Comparison of ENCODE assay signal across 26 cellular contexts in genomic region chr3:77460326-77460725, GRCh38.
DNase-seq lines count a peak whose midpoint lies in the region; ATAC-seq and TF ChIP-seq lines count a peak whose summit lies in the region.
"Had no signal": no experiment of that assay in that cellular context is flagged by ENCODE, and none has a peak within 500 bp of the region (broad histone marks: within the 10 kb centered on the region; RNA-seq: fewer than 3 reads in every experiment).

No MANE protein-coding gene starts in this region.

- in situ Hi-C loops in astrocyte of the cerebellum (cut with HindIII; ENCODE audit: low sequenced_read_pairs) = no loop called here

- H3K9me3 Mint-ChIP-seq in chondrocyte (ENCODE audit: low read depth) = peaks cover 5% of the 10 kb centered on the region

- ATAC-seq in foreskin keratinocyte = no peak
- no peak for ATAC-seq in GM19452 (IDR thresholded peaks at IDR 0.05; ENCODE audit: unreplicated experiment)
- ATAC-seq: A549; activated CD4-positive, CD25-positive, alpha-beta regulatory T cell treated with anti-CD3 and anti-CD28 coated beads, Interleukin-2, amount 50 U/mL, for 24 hours; activated T-helper 17 cell treated with anti-CD3 and anti-CD28 coated beads, Interleukin-2, amount 50 U/mL, for 72 hours; left lung; right lobe of liver had no signal

- H3K27ac ChIP-seq in foreskin keratinocyte = no peak overlapping the region
- H3K27ac ChIP-seq: A549, BLaER1, hepatocyte, left lung, right lobe of liver had no signal

- H3K27me3 ChIP-seq in foreskin keratinocyte = no peaks in the 10 kb centered on the region
- H3K27me3 ChIP-seq: BLaER1, hepatocyte, left lung, right lobe of liver had no signal

- peaks cover 12% of the 10 kb centered on the region for H3K4me1 Mint-ChIP-seq in chondrocyte (ENCODE audit: low read depth)
- H3K4me1 Mint-ChIP-seq: activated T-helper 17 cell treated with anti-CD3 and anti-CD28 coated beads, Interleukin-2, amount 50 U/mL, for 72 hours had no signal

- peaks cover 6% of the 10 kb centered on the region for H3K4me1 ChIP-seq in foreskin keratinocyte
- H3K4me1 ChIP-seq: A549, BLaER1, left lung, right lobe of liver had no signal

- H3K27ac Mint-ChIP-seq in chondrocyte (ENCODE audit: unreplicated experiment) = no peak overlapping the region
- H3K27ac Mint-ChIP-seq: activated naive CD8-positive, alpha-beta T cell; activated T-helper 17 cell treated with anti-CD3 and anti-CD28 coated beads, Interleukin-2, amount 50 U/mL, for 72 hours had no signal

- DNase-seq in AG09309 (ENCODE audit: low read depth) (peak; percentile 11), HS-5 (ENCODE audit: low read depth) (peak; percentile 63), astrocyte of the cerebellum (ENCODE audit: low read depth) (peak; percentile 90), foreskin keratinocyte (peak; percentile 20 to 42), RKO (ENCODE audit: low spot score) (no peak), germinal center (ENCODE audit: low spot score) (no peak), chondrocyte (ENCODE audit: low spot score) (no peak)
- DNase-seq: activated CD4-positive, alpha-beta T cell treated with anti-CD3 and anti-CD28 coated beads, Interleukin-2, amount 50 U/mL, for 48 hours; activated CD8-positive, alpha-beta memory T cell treated with anti-CD3 and anti-CD28 coated beads, Interleukin-2, amount 50 U/mL, for 4 hours; aorta; foreskin melanocyte; left lung; NCI-H1417; NCI-H2081; NCI-H226; right lobe of liver; stimulated activated CD4-positive, alpha-beta T cell treated with anti-CD3 and anti-CD28 coated beads, Interleukin-12 subunit alpha, Interleukin-12 subunit beta, amount 100 ng/mL, for 4 hours; stimulated activated CD4-positive, alpha-beta T cell treated with anti-CD3 and anti-CD28 coated beads, Interleukin-4, amount 100 ng/mL, for 1 hour; trophoblast cell had no signal

- TF ChIP-seq CTCF in AG09309 (IDR thresholded peaks at IDR 0.05; ENCODE audit: control insufficient read depth, insufficient read depth, low read depth, low read length, missing control alignments) (no peak), astrocyte of the cerebellum (IDR thresholded peaks at IDR 0.05; ENCODE audit: low read depth, low read length, missing control alignments) (no peak), foreskin keratinocyte (conservative IDR thresholded peaks at IDR 0.05) (no peak), chondrocyte (IDR thresholded peaks at IDR 0.05) (no peak)

- no peaks in the 10 kb centered on the region for H3K27me3 Mint-ChIP-seq in chondrocyte (ENCODE audit: low read depth)
- H3K27me3 Mint-ChIP-seq: activated naive CD8-positive, alpha-beta T cell; activated T-helper 17 cell treated with anti-CD3 and anti-CD28 coated beads, Interleukin-2, amount 50 U/mL, for 72 hours had no signal

- no peak overlapping the region for H3K4me3 Mint-ChIP-seq in chondrocyte (ENCODE audit: unreplicated experiment)
- H3K4me3 Mint-ChIP-seq: activated naive CD8-positive, alpha-beta T cell; activated T-helper 17 cell treated with anti-CD3 and anti-CD28 coated beads, Interleukin-2, amount 50 U/mL, for 72 hours had no signal

- no peaks in the 10 kb centered on the region for H3K36me3 Mint-ChIP-seq in chondrocyte (ENCODE audit: low read depth)
- H3K36me3 Mint-ChIP-seq: activated naive CD8-positive, alpha-beta T cell had no signal

- no peak overlapping the region for H3K4me3 ChIP-seq in AG09309 (ENCODE audit: control insufficient read depth, low read depth, low read length)
- H3K4me3 ChIP-seq in astrocyte of the cerebellum (ENCODE audit: low read depth, low read length) = no peak overlapping the region
- H3K4me3 ChIP-seq: A549, BLaER1, hepatocyte, left lung, right lobe of liver had no signal

Comparison
In these comparisons a context has a peak if more than half of its experiments do, and no peak if none do; other contexts are left out.
1. DNase-seq: peak in AG09309 (single experiment), HS-5 (single experiment), astrocyte of the cerebellum (single experiment) and foreskin keratinocyte (2 of 2); none in RKO (single experiment), germinal center (single experiment) and chondrocyte (single experiment).